In genomic region chr10:122674781-122675180, GRCh38 we compare ENCODE assay signal across 17 cellular contexts. TPM values are rescaled to one million over a fixed set of nuclear protein-coding genes. Genes with fewer than 3 reads are reported as not detected.
DNase-seq lines count a peak whose midpoint lies in the region; ATAC-seq and TF ChIP-seq lines count a peak whose summit lies in the region.
"Had no signal": no experiment of that assay in that cellular context is flagged by ENCODE, and none has a peak within 500 bp of the region (broad histone marks: within the 10 kb centered on the region; RNA-seq: fewer than 3 reads in every experiment).

No MANE protein-coding gene starts in this region.

- H3K9me3 ChIP-seq in body of pancreas (no peaks in the 10 kb centered on the region), left ventricle myocardium inferior (replicated peaks) (no peaks in the 10 kb centered on the region), breast epithelium (no peaks in the 10 kb centered on the region)

- H3K27ac ChIP-seq in body of pancreas = no peak overlapping the region
- peak overlapping the region; percentile 57 for H3K27ac ChIP-seq in left ventricle myocardium inferior (replicated peaks)
- no peak overlapping the region for H3K27ac ChIP-seq in breast epithelium
- H3K27ac ChIP-seq: HL-60 had no signal

- H3K27me3 ChIP-seq in body of pancreas (no peaks in the 10 kb centered on the region), left ventricle myocardium inferior (ENCODE audit: low read depth) (peaks cover 35% of the 10 kb centered on the region), breast epithelium (peaks cover 0 to 4% of the 10 kb centered on the region in 2 donors)

- 25 to 40% methylated on average over 8 of the region's 8 CpGs for WGBS in body of pancreas, 2 donors

- peak; percentile 30 for ATAC-seq in body of pancreas
- peak; percentile 63 for ATAC-seq in sciatic nerve
- ATAC-seq in HG03378 (IDR thresholded peaks at IDR 0.05; ENCODE audit: unreplicated experiment) = no peak
- no peak for ATAC-seq in GM21717 (IDR thresholded peaks at IDR 0.05; ENCODE audit: unreplicated experiment)
- ATAC-seq: CD8-positive, alpha-beta T cell had no signal

- TF ChIP-seq POLR2A in body of pancreas (IDR thresholded peaks at IDR 0.05) (no peak), breast epithelium (IDR thresholded peaks at IDR 0.05) (no peak)

- intact Hi-C loops in body of pancreas (cut with DNase I) (no loop called here), left ventricle myocardium inferior (cut with micrococcal nuclease) (no loop called here), sciatic nerve (cut with DNase I) (no loop called here), breast epithelium (cut with DNase I; ENCODE audit: low total_unique reads) (no loop called here)

- H3K4me3 ChIP-seq in body of pancreas (no peak overlapping the region), left ventricle myocardium inferior (no peak overlapping the region), breast epithelium (no peak overlapping the region)

- TF ChIP-seq CTCF in body of pancreas (IDR thresholded peaks at IDR 0.05) (no peak), left ventricle myocardium inferior (IDR thresholded peaks at IDR 0.05; ENCODE audit: borderline replicate concordance) (no peak), breast epithelium (IDR thresholded peaks at IDR 0.05) (no peak)

- DNase-seq in OCI-M1 (lab: John Stamatoyannopoulos, UW) (peak; percentile 2), body of pancreas (peak in 2 of 4 donors; percentile 27 to 41), left ventricle myocardium inferior (peak; percentile 42), sciatic nerve (ENCODE audit: low spot score) (no peak), breast epithelium (ENCODE audit: low spot score in 2 of 2) (no peak)
- DNase-seq: CD8-positive, alpha-beta T cell; COR-L47; DMS153; DMS79 treated with DMSO at 0.1 percent for 48 hours; EL; HCEC 1CT; HFFc6 had no signal

- H3K36me3 ChIP-seq in body of pancreas (replicated peaks in 1 of 2; ENCODE audit: insufficient read depth in 1 of 2, low read depth in 2 of 2) = no peaks in the 10 kb centered on the region
- no peaks in the 10 kb centered on the region for H3K36me3 ChIP-seq in left ventricle myocardium inferior
- no peaks in the 10 kb centered on the region for H3K36me3 ChIP-seq in breast epithelium

- no peaks in the 10 kb centered on the region for H3K4me1 ChIP-seq in body of pancreas
- no peaks in the 10 kb centered on the region for H3K4me1 ChIP-seq in left ventricle myocardium inferior
- H3K4me1 ChIP-seq in breast epithelium = no peaks in the 10 kb centered on the region

RNA-seq across cellular contexts. Expression of gene C10orf120, which starts 24.9 kb away (rescaled TPM):
- total RNA-seq in body of pancreas = not detected
- total RNA-seq in left ventricle myocardium inferior = not detected
- not detected for total RNA-seq in sciatic nerve
- not detected for total RNA-seq in breast epithelium
- total RNA-seq: A673; CD8-positive, alpha-beta T cell; H4; HFFc6 had no signal

Comparison
In these comparisons a context has a peak if more than half of its experiments do, and no peak if none do; other contexts are left out.
1. DNase-seq: peak in OCI-M1 (single experiment) and left ventricle myocardium inferior (single experiment); none in sciatic nerve (single experiment) and breast epithelium (0 of 2).
2. ATAC-seq: peak in body of pancreas (single experiment) and sciatic nerve (single experiment); none in HG03378 (single experiment) and GM21717 (single experiment).